In the genomic region with DNA sequence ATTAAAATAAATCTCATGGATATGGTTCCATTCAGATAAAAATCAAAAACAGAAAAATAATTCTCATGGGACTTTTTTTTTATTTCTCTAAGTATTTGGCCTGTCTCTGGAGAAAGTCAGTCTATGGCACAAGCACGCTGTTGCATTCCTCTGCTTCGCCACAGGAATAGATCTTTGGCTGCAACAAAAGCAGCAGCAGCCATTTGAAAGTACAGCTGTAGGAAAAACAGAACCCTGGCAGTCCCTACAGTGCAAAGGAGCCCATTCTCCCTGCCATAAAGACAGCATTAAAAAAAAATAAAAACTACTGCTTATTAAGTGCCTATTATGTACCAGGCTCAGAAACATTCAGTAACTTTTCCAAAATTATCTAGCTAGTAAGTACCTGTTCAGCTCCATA, we compare ENCODE assay signal across 27 cellular contexts. TPM values are rescaled to one million over a fixed set of nuclear protein-coding genes. Genes with fewer than 3 reads are reported as not detected.
DNase-seq lines count a peak whose midpoint lies in the region; ATAC-seq, FAIRE-seq and TF ChIP-seq lines count a peak whose summit lies in the region.
"Had no signal": no experiment of that assay in that cellular context is flagged by ENCODE, and none has a peak within 500 bp of the region (broad histone marks: within the 10 kb centered on the region; RNA-seq: fewer than 3 reads in every experiment).

No MANE protein-coding gene starts in this region.

- TF ChIP-seq CTCF in astrocyte of the spinal cord (IDR thresholded peaks at IDR 0.05; ENCODE audit: low read depth, low read length) (no peak), cardiac muscle cell (IDR thresholded peaks at IDR 0.05; ENCODE audit: low read depth, low read length) (no peak)

- H3K27ac Mint-ChIP-seq in naive thymus-derived CD8-positive, alpha-beta T cell: peak overlapping the region in 1 of 10 donors; percentile 23
- H3K27ac Mint-ChIP-seq in activated CD4-positive, alpha-beta memory T cell treated with anti-CD3 and anti-CD28 coated beads for 36 hours: no peak overlapping the region
- H3K27ac Mint-ChIP-seq: activated CD4-positive, alpha-beta T cell treated with anti-CD3 and anti-CD28 coated beads, Interleukin-2, amount 10 ng/mL, durations not matched to agents 7 days and 5 days had no signal

- H3K27ac ChIP-seq in cardiac muscle cell (peak overlapping the region; percentile 48), rectal smooth muscle tissue (ENCODE audit: low read depth, low read length) (peak overlapping the region; percentile 72)
- H3K27ac ChIP-seq: adrenal gland, BLaER1, upper lobe of right lung had no signal

- intact Hi-C loops in activated CD4-positive, alpha-beta memory T cell treated with anti-CD3 and anti-CD28 coated beads for 36 hours (cut with micrococcal nuclease): no loop called here

- H3K4me1 ChIP-seq in cardiac muscle cell (ENCODE audit: low read depth): no peaks in the 10 kb centered on the region
- H3K4me1 ChIP-seq in rectal smooth muscle tissue (ENCODE audit: control insufficient read depth, insufficient read depth, low read length): peaks cover 15% of the 10 kb centered on the region
- H3K4me1 ChIP-seq: adrenal gland, BLaER1, upper lobe of right lung had no signal

- ATAC-seq in naive thymus-derived CD8-positive, alpha-beta T cell: no peak
- ATAC-seq: activated T-cell treated with anti-CD3 and anti-CD28 coated beads, Interleukin-2, amount 50 U/mL, for 4 hours; upper lobe of right lung had no signal

- peaks cover 2 to 15% (median 5%) of the 10 kb centered on the region in 4 donors for H3K4me1 Mint-ChIP-seq in naive thymus-derived CD8-positive, alpha-beta T cell
- no peaks in the 10 kb centered on the region for H3K4me1 Mint-ChIP-seq in activated CD4-positive, alpha-beta memory T cell treated with anti-CD3 and anti-CD28 coated beads for 36 hours (ENCODE audit: low read depth)
- H3K4me1 Mint-ChIP-seq: activated CD4-positive, alpha-beta T cell treated with anti-CD3 and anti-CD28 coated beads, Interleukin-2, amount 10 ng/mL, durations not matched to agents 7 days and 5 days; H9; naive B cell had no signal

- in situ Hi-C loops in astrocyte of the spinal cord (cut with HindIII; ENCODE audit: low sequenced_read_pairs): no loop called here

- H3K36me3 ChIP-seq in cardiac muscle cell (peaks cover 28% of the 10 kb centered on the region), rectal smooth muscle tissue (ENCODE audit: control insufficient read depth, insufficient read depth, low read length) (peaks cover 11% of the 10 kb centered on the region)
- H3K36me3 ChIP-seq: adrenal gland had no signal

- POLR2A ChIA-PET in naive thymus-derived CD8-positive, alpha-beta T cell (lab: Charles Lee): interaction anchor here (1.5 kb wide), 1 partner anchor 23 kb away, joined by 4 read pairs; a partner anchor contains a TSS
- POLR2A ChIA-PET in activated CD4-positive, alpha-beta memory T cell treated with anti-CD3 and anti-CD28 coated beads for 36 hours (lab: Charles Lee): no interaction called here

- H3K27me3 ChIP-seq in cardiac muscle cell (no peaks in the 10 kb centered on the region), rectal smooth muscle tissue (ENCODE audit: control insufficient read depth, insufficient read depth, low read length) (no peaks in the 10 kb centered on the region)
- H3K27me3 ChIP-seq: adrenal gland, BLaER1, upper lobe of right lung had no signal

- DNase-seq in AG20443 (ENCODE audit: low spot score) (peak; percentile 41), astrocyte of the spinal cord (ENCODE audit: low read depth, low spot score) (peak; percentile 30), cardiac muscle cell (ENCODE audit: low read depth in 1 of 2, low spot score in 1 of 2) (peak in 1 of 2 donors; percentile 35), H54 (ENCODE audit: insufficient read length, low spot score) (no peak), NOMO-1 (lab: John Stamatoyannopoulos, UW; ENCODE audit: unreplicated experiment in 2 of 2) (no peak)
- no peak for DNase-seq in naive thymus-derived CD8-positive, alpha-beta T cell
- no peak for DNase-seq in activated CD4-positive, alpha-beta memory T cell treated with anti-CD3 and anti-CD28 coated beads for 36 hours
- DNase-seq: activated CD4-positive, alpha-beta T cell treated with anti-CD3 and anti-CD28 coated beads, Interleukin-2, amount 10 ng/mL, durations not matched to agents 7 days and 5 days; activated T-cell treated with anti-CD3 and anti-CD28 coated beads, Interleukin-2, amount 50 U/mL, for 4 hours; adrenal gland; COR-L47; foreskin melanocyte; H9; hippocampal formation; naive B cell; NCI-H1092; NCI-H187; NCI-H2171 treated with DMSO at 0.1 percent for 48 hours; NCI-H526; NK-92 treated with Interleukin-12 subunit alpha and Interleukin-12 subunit beta, amount 100 ng/mL, for 24 hours; nucleus accumbens; SHP77 treated with DMSO at 0.1 percent for 48 hours; upper lobe of right lung had no signal

- CTCF ChIA-PET in activated CD4-positive, alpha-beta memory T cell treated with anti-CD3 and anti-CD28 coated beads for 36 hours (lab: Charles Lee): no interaction called here

- no peak for TF ChIP-seq POLR2A in H54 (IDR thresholded peaks at IDR 0.05; ENCODE audit: low read depth, low read length)

- H3K36me3 Mint-ChIP-seq in naive thymus-derived CD8-positive, alpha-beta T cell: peaks cover 12 to 64% (median 23%) of the 10 kb centered on the region in 3 donors
- peaks cover 30% of the 10 kb centered on the region for H3K36me3 Mint-ChIP-seq in activated CD4-positive, alpha-beta memory T cell treated with anti-CD3 and anti-CD28 coated beads for 36 hours

- FAIRE-seq in H54 (lab: Jason Lieb, UNC): no peak
- FAIRE-seq: G401.6 had no signal

- H3K9me3 Mint-ChIP-seq in naive thymus-derived CD8-positive, alpha-beta T cell: peaks cover 0 to 3% (median 0%) of the 10 kb centered on the region in 9 donors
- no peaks in the 10 kb centered on the region for H3K9me3 Mint-ChIP-seq in activated CD4-positive, alpha-beta memory T cell treated with anti-CD3 and anti-CD28 coated beads for 36 hours
- H3K9me3 Mint-ChIP-seq: activated T-cell treated with anti-CD3 and anti-CD28 coated beads, Interleukin-2, amount 50 U/mL, for 4 hours had no signal

- no peak overlapping the region for H3K4me3 Mint-ChIP-seq in naive thymus-derived CD8-positive, alpha-beta T cell
- H3K4me3 Mint-ChIP-seq in activated CD4-positive, alpha-beta memory T cell treated with anti-CD3 and anti-CD28 coated beads for 36 hours: no peak overlapping the region
- H3K4me3 Mint-ChIP-seq: activated CD4-positive, alpha-beta T cell treated with anti-CD3 and anti-CD28 coated beads, Interleukin-2, amount 10 ng/mL, durations not matched to agents 7 days and 5 days; activated T-cell treated with anti-CD3 and anti-CD28 coated beads, Interleukin-2, amount 50 U/mL, for 4 hours; H9; naive B cell had no signal

- no peak overlapping the region for H3K9ac ChIP-seq in rectal smooth muscle tissue (ENCODE audit: low read length)
- H3K9ac ChIP-seq: BLaER1 had no signal

- H3K4me3 ChIP-seq in astrocyte of the spinal cord (ENCODE audit: low read depth, low read length): no peak overlapping the region
- no peak overlapping the region for H3K4me3 ChIP-seq in cardiac muscle cell
- peak overlapping the region; percentile 36 for H3K4me3 ChIP-seq in rectal smooth muscle tissue (ENCODE audit: low read length)
- H3K4me3 ChIP-seq: adrenal gland, BLaER1, smooth muscle cell, upper lobe of right lung had no signal

- H3K9me3 ChIP-seq in cardiac muscle cell (ENCODE audit: low read depth): no peaks in the 10 kb centered on the region
- H3K9me3 ChIP-seq: upper lobe of right lung had no signal

- H3K27me3 Mint-ChIP-seq in naive thymus-derived CD8-positive, alpha-beta T cell: no peaks in the 10 kb centered on the region
- no peaks in the 10 kb centered on the region for H3K27me3 Mint-ChIP-seq in activated CD4-positive, alpha-beta memory T cell treated with anti-CD3 and anti-CD28 coated beads for 36 hours
- H3K27me3 Mint-ChIP-seq: activated CD4-positive, alpha-beta T cell treated with anti-CD3 and anti-CD28 coated beads, Interleukin-2, amount 10 ng/mL, durations not matched to agents 7 days and 5 days; naive B cell had no signal

RNA-seq across cellular contexts. Expression of a gene that starts 22.8 kb away (rescaled TPM):
- 9.0 and 13.3 TPM in 2 replicates for total RNA-seq in cardiac muscle cell
- 11.3 and 19.4 TPM in 2 replicates for polyA plus RNA-seq in cardiac muscle cell
- 10 to 100 TPM; 22.2 to 22.8 TPM for total RNA-seq in naive thymus-derived CD8-positive, alpha-beta T cell
- 1 to 10 TPM; 4.6 to 6.2 (median 5.7) TPM for polyA plus RNA-seq in naive thymus-derived CD8-positive, alpha-beta T cell
- total RNA-seq in activated CD4-positive, alpha-beta memory T cell treated with anti-CD3 and anti-CD28 coated beads for 36 hours: 10 to 100 TPM; 11.0 to 11.1 TPM

Comparison
In these comparisons a context has a peak if more than half of its experiments do, and no peak if none do; other contexts are left out.
1. DNase-seq: peak in AG20443 (single experiment) and astrocyte of the spinal cord (single experiment); none in H54 (single experiment), naive thymus-derived CD8-positive, alpha-beta T cell (0 of 10), activated CD4-positive, alpha-beta memory T cell treated with anti-CD3 and anti-CD28 coated beads for 36 hours (single experiment) and NOMO-1 (0 of 2).